ENCODE assay signal across 2 cellular contexts in genomic region chr1:227272428-227272827, GRCh38.
TF ChIP-seq lines count a peak whose summit lies in the region.

No MANE protein-coding gene starts in this region.

TF ChIP-seq in HepG2, 621 proteins besides CTCF, POLR2A, EP300 and RAD21:
- peak; percentile 26; the same call in 1 of the 2 replicates for TF ChIP-seq ZNF121 (CRISPR knock-in tag; IDR thresholded peaks at IDR 0.05)
- no peak for TF ChIP-seq CBFB (CRISPR knock-in tag; IDR thresholded peaks at IDR 0.05)

TF ChIP-seq in K562, 482 proteins besides CTCF, POLR2A, EP300 and RAD21:
- TF ChIP-seq ZNF121 (CRISPR knock-in tag; conservative IDR thresholded peaks at IDR 0.05): peak; percentile 67
- TF ChIP-seq RBM25 (IDR thresholded peaks at IDR 0.05; ENCODE audit: low read depth, low read length, severe bottlenecking): peak; percentile 66
- TF ChIP-seq RBM39 (optimal IDR thresholded peaks at IDR 0.05; ENCODE audit: low read depth, low read length): no peak
- no peak for TF ChIP-seq ZNF398 (CRISPR knock-in tag; IDR thresholded peaks at IDR 0.05)
- TF ChIP-seq NFIC (IDR thresholded peaks at IDR 0.05): no peak
- no peak for TF ChIP-seq ILF3 (IDR thresholded peaks at IDR 0.05; ENCODE audit: borderline replicate concordance)
- TF ChIP-seq HDAC6 (IDR thresholded peaks at IDR 0.05; ENCODE audit: low read depth, low read length): no peak
- no peak for TF ChIP-seq ZNF24 (IDR thresholded peaks at IDR 0.05)
- no peak for TF ChIP-seq ZBTB12 (CRISPR knock-in tag; IDR thresholded peaks at IDR 0.05)
- no peak for TF ChIP-seq ZNF740 (CRISPR knock-in tag; IDR thresholded peaks at IDR 0.05)
- TF ChIP-seq ZNF740 (tag; IDR thresholded peaks at IDR 0.05): no peak
- no peak for TF ChIP-seq NBN (IDR thresholded peaks at IDR 0.05; ENCODE audit: low read depth)
- TF ChIP-seq MCM7 (IDR thresholded peaks at IDR 0.05): no peak
- no peak for TF ChIP-seq BRCA1 (IDR thresholded peaks at IDR 0.05)
- no peak for TF ChIP-seq BRCA1 (CRISPR knock-in tag; IDR thresholded peaks at IDR 0.05)
- TF ChIP-seq TCF7L2 (IDR thresholded peaks at IDR 0.05; ENCODE audit: low read depth, low read length): no peak
